ENCODE assay signal across 8 cellular contexts in the genomic region with DNA sequence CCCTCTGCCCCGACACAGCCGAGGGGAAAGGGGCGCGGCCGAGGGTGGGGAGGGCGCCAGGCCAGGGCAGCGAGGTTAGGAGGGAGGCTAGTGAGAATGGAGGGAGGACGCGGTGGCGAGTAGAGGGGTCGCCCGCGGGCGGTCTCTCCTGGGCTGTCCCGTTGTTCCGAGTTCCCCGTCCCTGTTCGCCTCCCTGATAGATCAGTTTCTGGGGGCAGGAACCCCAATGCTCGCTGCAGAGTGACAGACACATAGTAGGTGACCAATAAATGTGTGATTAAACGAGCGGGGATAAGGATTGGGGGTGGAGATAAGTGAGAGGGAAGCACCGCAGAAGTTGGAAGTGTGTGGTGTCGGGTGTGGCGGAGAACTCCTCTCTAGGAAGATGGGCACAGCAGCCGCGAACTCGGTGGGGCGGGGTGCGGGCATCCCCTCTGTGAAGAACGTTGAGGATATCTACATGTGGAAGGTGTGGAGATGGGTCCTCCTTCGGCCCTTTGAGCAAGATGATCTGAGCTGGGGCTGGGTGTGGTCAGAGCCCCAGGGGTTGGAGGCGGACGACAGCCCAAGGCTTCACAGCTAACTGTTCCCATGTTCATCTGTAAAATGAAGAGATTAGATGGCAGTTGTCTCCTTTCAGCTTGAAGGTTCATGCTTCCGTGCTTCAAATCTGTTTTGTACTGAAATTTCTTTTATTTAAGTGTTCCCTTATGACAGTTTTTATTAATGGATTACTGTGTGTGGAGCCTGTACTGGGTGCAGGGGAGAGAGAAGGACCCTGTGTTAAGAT. TPM values are rescaled to one million over a fixed set of nuclear protein-coding genes. Genes with fewer than 3 reads are reported as not detected.
DNase-seq lines count a peak whose midpoint lies in the region; ATAC-seq and TF ChIP-seq lines count a peak whose summit lies in the region.

No MANE protein-coding gene starts in this region.

- ATAC-seq in activated naive CD4-positive, alpha-beta T cell treated with anti-CD3 and anti-CD28 coated beads, Interleukin-2, amount 50 U/mL, for 72 hours, result peak in 1 of 2 donors; percentile 0

- DNase-seq in stimulated activated CD4-positive, alpha-beta T cell treated with anti-CD3 and anti-CD28 coated beads, Interleukin-2, amount 100 ng/mL, for 24 hours, result peak; percentile 32 to 35
- DNase-seq in stimulated activated CD4-positive, alpha-beta T cell treated with anti-CD3 and anti-CD28 coated beads, Interleukin-12 subunit alpha, Interleukin-12 subunit beta, amount 100 ng/mL, for 4 hours, result no peak
- peak in 1 of 2 donors; percentile 55 for DNase-seq in activated naive CD4-positive, alpha-beta T cell treated with anti-CD3 and anti-CD28 coated beads, Interleukin-2, amount 50 U/mL, for 72 hours (ENCODE audit: low spot score in 2 of 2)
- DNase-seq in hepatocyte (ENCODE audit: low spot score) (no peak), skeletal muscle cell (ENCODE audit: low read depth) (no peak), SKM-1 (lab: John Stamatoyannopoulos, UW; ENCODE audit: unreplicated experiment) (no peak), putamen (ENCODE audit: low spot score) (no peak)

- H3K79me2 ChIP-seq in hepatocyte, result peaks cover 53% of the 10 kb centered on the region

- peak overlapping the region; percentile 77 for H3K4me3 ChIP-seq in HUES64 (ENCODE audit: low read length)
- H3K4me3 ChIP-seq in hepatocyte, result peak overlapping the region; percentile 91
- H3K4me3 ChIP-seq in skeletal muscle cell (ENCODE audit: low read depth, low read length), result peak overlapping the region; percentile 72

- H3K27ac Mint-ChIP-seq in activated naive CD4-positive, alpha-beta T cell treated with anti-CD3 and anti-CD28 coated beads, Interleukin-2, amount 50 U/mL, for 72 hours, result peak overlapping the region; percentile 33 to 88

- H3K4me1 ChIP-seq in HUES64 (ENCODE audit: insufficient read depth, low read length) (peaks cover 69% of the 10 kb centered on the region), hepatocyte (ENCODE audit: insufficient read depth) (peaks cover 60% of the 10 kb centered on the region)

- H3K9me3 ChIP-seq in HUES64 (ENCODE audit: insufficient read depth, low read depth, low read length) (no peaks in the 10 kb centered on the region), hepatocyte (ENCODE audit: low read depth) (no peaks in the 10 kb centered on the region)

- H3K27ac ChIP-seq in HUES64 (ENCODE audit: low read depth, low read length), result peak overlapping the region; percentile 91
- H3K27ac ChIP-seq in hepatocyte, result peak overlapping the region; percentile 61

- no peak for TF ChIP-seq CTCF in hepatocyte (IDR thresholded peaks at IDR 0.05; ENCODE audit: poor library complexity)

- peaks cover 0 to 5% of the 10 kb centered on the region in 2 donors for H3K36me3 Mint-ChIP-seq in activated naive CD4-positive, alpha-beta T cell treated with anti-CD3 and anti-CD28 coated beads, Interleukin-2, amount 50 U/mL, for 72 hours

- H3K27me3 ChIP-seq in HUES64 (ENCODE audit: insufficient read depth, low read length) (no peaks in the 10 kb centered on the region), hepatocyte (no peaks in the 10 kb centered on the region)

- peak overlapping the region; percentile 86 for H2AFZ ChIP-seq in hepatocyte

- peak overlapping the region; percentile 80 for H3K9ac ChIP-seq in HUES64 (ENCODE audit: low read depth, low read length)

- peak overlapping the region; percentile 95 for H3K4me2 ChIP-seq in hepatocyte

- H3K9me3 Mint-ChIP-seq in activated naive CD4-positive, alpha-beta T cell treated with anti-CD3 and anti-CD28 coated beads, Interleukin-2, amount 50 U/mL, for 72 hours, result no peaks in the 10 kb centered on the region

- no peaks in the 10 kb centered on the region for H4K20me1 ChIP-seq in hepatocyte (ENCODE audit: insufficient read depth, poor library complexity, severe bottlenecking)

- no peaks in the 10 kb centered on the region for H3K36me3 ChIP-seq in HUES64 (ENCODE audit: insufficient read depth, low read length)
- no peaks in the 10 kb centered on the region for H3K36me3 ChIP-seq in hepatocyte (replicated peaks; ENCODE audit: insufficient read depth, low read depth)

- H3K9me2 ChIP-seq in hepatocyte (replicated peaks; ENCODE audit: insufficient read depth), result no peaks in the 10 kb centered on the region

- 1% methylated on average over 34 of the region's 34 CpGs for WGBS in HUES64
- 3% methylated on average over 22 of the region's 34 CpGs for WGBS in hepatocyte (ENCODE audit: low lambda C conversion rate, missing lambda C conversion rate)

RNA-seq across cellular contexts. Expression of a gene that starts 0.7 kb away (rescaled TPM):
- 12.3 TPM for polyA plus RNA-seq in HUES64 (2013, experiment 1 of 2)
- polyA plus RNA-seq in HUES64 (2013, experiment 2 of 2), result 13.2 TPM
- 1 to 10 TPM; 4.4 to 5.0 TPM for total RNA-seq in activated naive CD4-positive, alpha-beta T cell treated with anti-CD3 and anti-CD28 coated beads, Interleukin-2, amount 50 U/mL, for 72 hours
- total RNA-seq in hepatocyte, result 5.2 and 8.3 TPM in 2 replicates
- polyA plus RNA-seq in hepatocyte, result 6.2 and 10.6 TPM in 2 replicates

RNA-seq across cellular contexts. Expression of a gene that starts 11.2 kb away (rescaled TPM):
- 78.2 TPM for polyA plus RNA-seq in HUES64 (2013, experiment 1 of 2)
- polyA plus RNA-seq in HUES64 (2013, experiment 2 of 2), result 91.5 TPM
- 10 to 100 TPM; 57.1 to 77.4 TPM for total RNA-seq in activated naive CD4-positive, alpha-beta T cell treated with anti-CD3 and anti-CD28 coated beads, Interleukin-2, amount 50 U/mL, for 72 hours
- total RNA-seq in hepatocyte, result 75.5 and 79.1 TPM in 2 replicates
- polyA plus RNA-seq in hepatocyte, result 102 and 107 TPM in 2 replicates

RNA-seq across cellular contexts. Expression of a gene that starts 38.4 kb away (rescaled TPM):
- 94.7 TPM for polyA plus RNA-seq in HUES64 (2013, experiment 1 of 2)
- polyA plus RNA-seq in HUES64 (2013, experiment 2 of 2), result 75.3 TPM
- total RNA-seq in activated naive CD4-positive, alpha-beta T cell treated with anti-CD3 and anti-CD28 coated beads, Interleukin-2, amount 50 U/mL, for 72 hours, result under 1 TPM in 1 of 2 donors, not detected in 1; 0.12 TPM
- 104 and 122 TPM in 2 replicates for total RNA-seq in hepatocyte
- polyA plus RNA-seq in hepatocyte, result 164 and 187 TPM in 2 replicates

RNA-seq across cellular contexts. Expression of a gene that starts 56.4 kb away (rescaled TPM):
- polyA plus RNA-seq in HUES64 (2013, experiment 1 of 2), result 1.3 TPM
- 0.51 TPM for polyA plus RNA-seq in HUES64 (2013, experiment 2 of 2)
- 1 to 10 TPM; 2.3 to 5.8 TPM for total RNA-seq in activated naive CD4-positive, alpha-beta T cell treated with anti-CD3 and anti-CD28 coated beads, Interleukin-2, amount 50 U/mL, for 72 hours
- total RNA-seq in hepatocyte, result 17.7 and 18.6 TPM in 2 replicates
- 7.8 and 11.9 TPM in 2 replicates for polyA plus RNA-seq in hepatocyte

RNA-seq across cellular contexts. Expression of a gene that starts 56.6 kb away (rescaled TPM):
- 37.8 TPM for polyA plus RNA-seq in HUES64 (2013, experiment 1 of 2)
- 42.0 TPM for polyA plus RNA-seq in HUES64 (2013, experiment 2 of 2)
- total RNA-seq in activated naive CD4-positive, alpha-beta T cell treated with anti-CD3 and anti-CD28 coated beads, Interleukin-2, amount 50 U/mL, for 72 hours, result 10 to 100 TPM; 10.8 to 22.3 TPM
- total RNA-seq in hepatocyte, result 23.4 and 24.0 TPM in 2 replicates
- polyA plus RNA-seq in hepatocyte, result 35.4 and 38.7 TPM in 2 replicates

Comparison
In these comparisons a context has a peak if more than half of its experiments do, and no peak if none do; other contexts are left out.
1. DNase-seq: peak in stimulated activated CD4-positive, alpha-beta T cell treated with anti-CD3 and anti-CD28 coated beads, Interleukin-2, amount 100 ng/mL, for 24 hours (2 of 2); none in stimulated activated CD4-positive, alpha-beta T cell treated with anti-CD3 and anti-CD28 coated beads, Interleukin-12 subunit alpha, Interleukin-12 subunit beta, amount 100 ng/mL, for 4 hours (single experiment), hepatocyte (single experiment), skeletal muscle cell (single experiment), SKM-1 (single experiment) and putamen (single experiment).
2. RNA of a gene that starts 38.4 kb away (total RNA-seq): 104 to 122 TPM in hepatocyte; 0.12 TPM in activated naive CD4-positive, alpha-beta T cell treated with anti-CD3 and anti-CD28 coated beads, Interleukin-2, amount 50 U/mL, for 72 hours; every median in the first group is over 10 times any median in the second.
3. Peak in every context shown above with its lines, with median percentiles within 50 percentile points of each other: H3K4me3 ChIP-seq.